ENCODE assay signal across 1 cellular context in the genomic region with DNA sequence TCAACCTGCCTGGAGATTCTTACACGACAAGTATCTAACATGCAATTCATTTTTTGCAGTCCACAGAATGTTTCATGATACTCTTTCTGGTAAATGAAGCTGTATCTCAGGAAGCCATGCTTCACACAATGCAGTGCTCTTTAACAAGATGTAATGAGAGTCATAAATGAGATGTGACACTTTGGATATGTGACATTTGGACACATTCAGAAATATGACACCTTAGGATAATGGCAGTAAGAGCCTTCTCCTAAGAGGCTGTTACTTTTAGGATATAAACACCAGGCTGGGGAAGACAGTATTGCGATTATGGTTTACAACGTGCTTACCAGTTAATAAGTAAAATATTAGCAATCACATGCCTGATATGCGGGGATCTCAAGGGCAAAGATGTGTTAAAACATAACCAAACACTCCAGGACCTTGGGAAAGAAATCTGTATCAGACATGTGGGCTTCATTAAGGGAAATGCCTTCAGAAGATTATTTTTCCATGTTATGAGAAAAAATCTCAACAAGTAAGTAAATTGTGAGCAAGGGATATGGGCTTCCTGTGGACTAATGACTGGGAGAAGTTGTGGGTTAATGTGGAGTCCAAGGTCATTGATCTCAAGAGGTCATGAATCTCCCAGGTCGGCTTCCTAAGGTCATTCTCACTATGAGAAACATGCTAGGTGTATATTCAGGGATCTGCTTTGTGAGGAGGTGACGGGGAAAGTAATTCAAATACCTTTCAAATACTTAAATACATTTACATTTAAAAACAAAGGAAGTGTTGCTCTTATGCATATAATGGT.
TF ChIP-seq lines count a peak whose summit lies in the region.

No MANE protein-coding gene starts in this region.

TF ChIP-seq in HepG2, 621 proteins besides CTCF, POLR2A, EP300 and RAD21 (continued from another document):
- TF ChIP-seq NRL (CRISPR knock-in tag; IDR thresholded peaks at IDR 0.05; ENCODE audit: borderline replicate concordance) (no peak), AKNA (CRISPR knock-in tag; IDR thresholded peaks at IDR 0.05; ENCODE audit: borderline replicate concordance) (no peak), ETV5 (CRISPR knock-in tag; IDR thresholded peaks at IDR 0.05; ENCODE audit: borderline replicate concordance) (no peak), HNF1A (IDR thresholded peaks at IDR 0.05; ENCODE audit: low read depth) (peak; percentile 31; the same call in 1 of the 2 replicates), HNF1A (CRISPR knock-in tag; IDR thresholded peaks at IDR 0.05; ENCODE audit: borderline replicate concordance) (peak; percentile 32; the same call in 1 of the 2 replicates), TEF (CRISPR knock-in tag; IDR thresholded peaks at IDR 0.05) (no peak), RORA (CRISPR knock-in tag; IDR thresholded peaks at IDR 0.05) (no peak), MXI1 (IDR thresholded peaks at IDR 0.05; ENCODE audit: borderline replicate concordance, low read depth, low read length) (no peak), GFI1 (CRISPR knock-in tag; IDR thresholded peaks at IDR 0.05; ENCODE audit: borderline replicate concordance) (0 out of 2 replicates have a peak, but pooled peaks have one; percentile 15), HNF4A (CRISPR knock-in tag; IDR thresholded peaks at IDR 0.05) (peak; percentile 51; the same call in 1 of the 2 replicates), ZNF546 (CRISPR knock-in tag; conservative IDR thresholded peaks at IDR 0.05) (no peak), ESRRA (CRISPR knock-in tag; IDR thresholded peaks at IDR 0.05; ENCODE audit: low read depth) (peak; percentile 61; the same call in 1 of the 2 replicates), NR2C2 (CRISPR knock-in tag; IDR thresholded peaks at IDR 0.05; ENCODE audit: borderline replicate concordance) (peak; percentile 42; the same call in 1 of the 2 replicates), RXRB (CRISPR knock-in tag; IDR thresholded peaks at IDR 0.05; ENCODE audit: borderline replicate concordance) (0 out of 2 replicates have a peak, but pooled peaks have one; percentile 23), RARA (CRISPR knock-in tag; IDR thresholded peaks at IDR 0.05) (peak; percentile 50; the same call in 1 of the 2 replicates)
- TF ChIP-seq, protein P1, sequence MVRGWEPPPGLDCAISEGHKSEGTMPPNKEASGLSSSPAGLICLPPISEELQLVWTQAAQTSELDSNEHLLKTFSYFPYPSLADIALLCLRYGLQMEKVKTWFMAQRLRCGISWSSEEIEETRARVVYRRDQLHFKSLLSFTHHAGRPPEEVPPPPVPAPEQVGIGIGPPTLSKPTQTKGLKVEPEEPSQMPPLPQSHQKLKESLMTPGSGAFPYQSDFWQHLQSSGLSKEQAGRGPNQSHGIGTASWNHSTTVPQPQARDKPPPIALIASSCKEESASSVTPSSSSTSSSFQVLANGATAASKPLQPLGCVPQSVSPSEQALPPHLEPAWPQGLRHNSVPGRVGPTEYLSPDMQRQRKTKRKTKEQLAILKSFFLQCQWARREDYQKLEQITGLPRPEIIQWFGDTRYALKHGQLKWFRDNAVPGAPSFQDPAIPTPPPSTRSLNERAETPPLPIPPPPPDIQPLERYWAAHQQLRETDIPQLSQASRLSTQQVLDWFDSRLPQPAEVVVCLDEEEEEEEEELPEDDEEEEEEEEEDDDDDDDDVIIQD (CRISPR knock-in tag; IDR thresholded peaks at IDR 0.05; ENCODE audit: low read depth): peak; percentile 14; the same call in 1 of the 2 replicates
- TF ChIP-seq, protein P2, sequence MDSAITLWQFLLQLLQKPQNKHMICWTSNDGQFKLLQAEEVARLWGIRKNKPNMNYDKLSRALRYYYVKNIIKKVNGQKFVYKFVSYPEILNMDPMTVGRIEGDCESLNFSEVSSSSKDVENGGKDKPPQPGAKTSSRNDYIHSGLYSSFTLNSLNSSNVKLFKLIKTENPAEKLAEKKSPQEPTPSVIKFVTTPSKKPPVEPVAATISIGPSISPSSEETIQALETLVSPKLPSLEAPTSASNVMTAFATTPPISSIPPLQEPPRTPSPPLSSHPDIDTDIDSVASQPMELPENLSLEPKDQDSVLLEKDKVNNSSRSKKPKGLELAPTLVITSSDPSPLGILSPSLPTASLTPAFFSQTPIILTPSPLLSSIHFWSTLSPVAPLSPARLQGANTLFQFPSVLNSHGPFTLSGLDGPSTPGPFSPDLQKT (CRISPR knock-in tag; IDR thresholded peaks at IDR 0.05; ENCODE audit: borderline replicate concordance): no peak
